Comparison of ENCODE assay signal across 13 cellular contexts in the genomic region with DNA sequence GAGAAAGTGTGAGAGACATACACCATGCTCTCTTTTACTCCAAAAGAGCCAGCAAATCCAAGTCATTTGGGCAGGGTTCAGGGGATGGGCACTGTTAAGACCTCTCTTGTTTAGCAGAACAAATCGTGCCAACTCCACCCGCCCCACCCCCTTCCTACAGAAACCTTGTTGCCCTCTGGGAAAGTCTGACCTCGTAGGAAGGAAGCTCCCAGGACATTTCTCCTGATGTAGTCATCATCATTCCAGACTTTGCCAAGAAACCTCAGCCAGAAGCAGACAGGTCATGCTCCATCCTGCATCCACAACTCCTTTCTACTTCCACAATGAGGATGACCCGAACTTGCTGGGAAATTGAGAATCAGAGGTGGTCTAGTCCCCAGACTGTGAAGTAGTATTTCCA. TPM values are rescaled to one million over a fixed set of nuclear protein-coding genes. Genes with fewer than 3 reads are reported as not detected.
DNase-seq lines count a peak whose midpoint lies in the region; TF ChIP-seq lines count a peak whose summit lies in the region.
"Had no signal": no experiment of that assay in that cellular context is flagged by ENCODE, and none has a peak within 500 bp of the region (broad histone marks: within the 10 kb centered on the region; RNA-seq: fewer than 3 reads in every experiment).

No MANE protein-coding gene starts in this region.

- intact Hi-C loops in ovary (cut with DNase I): no loop called here

- H3K9me3 ChIP-seq in ovary: no peaks in the 10 kb centered on the region

- no peak for TF ChIP-seq EP300 in ovary (IDR thresholded peaks at IDR 0.05)

- in situ Hi-C loops in ACHN (cut with HindIII; ENCODE audit: low pct_ligation_motif_present, low pct_unique_long_range_greater_than_20kb, low sequenced_read_pairs): no loop called here

- H3K4me3 Mint-ChIP-seq in immature natural killer cell: no peak overlapping the region
- H3K4me3 Mint-ChIP-seq: neural crest cell had no signal

- CTCF ChIA-PET in HEK293T (lab: Yijun Ruan, JAX): no interaction called here

- TF ChIP-seq CTCF in ovary (IDR thresholded peaks at IDR 0.05): no peak

- TF ChIP-seq POLR2A in ovary (IDR thresholded peaks at IDR 0.05): no peak

- no peak overlapping the region for H3K27ac ChIP-seq in ovary

- peak; percentile 51 for DNase-seq in ACHN
- peak; percentile 29 for DNase-seq in HS-27A (ENCODE audit: low read depth)
- peak; percentile 91 for DNase-seq in amniotic epithelial cell (ENCODE audit: low read depth)
- no peak for DNase-seq in immature natural killer cell
- DNase-seq in NCI-H1930 (lab: John Stamatoyannopoulos, UW): no peak
- DNase-seq in nucleus accumbens (lab: John Stamatoyannopoulos, UW): no peak
- no peak for DNase-seq in HEK293T (ENCODE audit: extremely low spot score)
- no peak for DNase-seq in ovary
- DNase-seq: activated CD8-positive, alpha-beta memory T cell treated with anti-CD3 and anti-CD28 coated beads, Interleukin-2, amount 50 U/mL, for 4 hours; amygdala; left colon; stimulated activated naive CD4-positive, alpha-beta T cell treated with Interleukin-2 at 50 U/mL for 16 hours had no signal

- H3K27ac Mint-ChIP-seq in immature natural killer cell: peak overlapping the region in 4 of 6 donors; percentile 8 to 53 (median 33)

- WGBS in ovary, 3 donors: 24 to 60% (median 33%) methylated on average over 4 of the region's 4 CpGs

- peaks cover 4 to 27% (median 21%) of the 10 kb centered on the region in 3 donors for H3K36me3 Mint-ChIP-seq in immature natural killer cell

- no peaks in the 10 kb centered on the region for H3K9me3 Mint-ChIP-seq in immature natural killer cell
- H3K9me3 Mint-ChIP-seq: neural crest cell had no signal

- H3K27me3 ChIP-seq in ovary: no peaks in the 10 kb centered on the region

- POLR2A ChIA-PET in HEK293T (lab: Yijun Ruan, JAX): interaction anchor here (1.9 kb wide), 1 partner anchor 10 kb away, joined by 4 read pairs; no protein-coding TSS in a partner anchor

- peaks cover 2 to 10% (median 3%) of the 10 kb centered on the region in 3 donors for H3K27me3 Mint-ChIP-seq in immature natural killer cell (ENCODE audit: low read depth in 3 of 3)

- peaks cover 3% of the 10 kb centered on the region for H3K4me1 ChIP-seq in ovary (ENCODE audit: insufficient read depth)

- H3K4me1 Mint-ChIP-seq in immature natural killer cell: peaks cover 15 to 22% of the 10 kb centered on the region in 2 donors

- no peaks in the 10 kb centered on the region for H3K36me3 ChIP-seq in ovary

- no peak overlapping the region for H3K4me3 ChIP-seq in ovary

TF ChIP-seq in HEK293T, 16 proteins besides CTCF, POLR2A, EP300 and RAD21:
- TF ChIP-seq SP1 (IDR thresholded peaks at IDR 0.05) (no peak), LEF1 (IDR thresholded peaks at IDR 0.05; ENCODE audit: borderline replicate concordance) (no peak), FOXK2 (IDR thresholded peaks at IDR 0.05) (no peak), ELF4 (IDR thresholded peaks at IDR 0.05) (no peak), FOXA1 (IDR thresholded peaks at IDR 0.05) (no peak), L3MBTL2 (conservative IDR thresholded peaks at IDR 0.05) (no peak), FOXM1 (IDR thresholded peaks at IDR 0.05; ENCODE audit: borderline replicate concordance) (no peak), SUZ12 (IDR thresholded peaks at IDR 0.05) (no peak), BHLHE40 (IDR thresholded peaks at IDR 0.05; ENCODE audit: borderline replicate concordance) (no peak), NFRKB (IDR thresholded peaks at IDR 0.05) (no peak), ARNT (IDR thresholded peaks at IDR 0.05) (no peak), HDGF (IDR thresholded peaks at IDR 0.05; ENCODE audit: borderline replicate concordance) (no peak), CTBP1 (IDR thresholded peaks at IDR 0.05; ENCODE audit: borderline replicate concordance) (no peak), TARDBP (IDR thresholded peaks at IDR 0.05) (no peak), ZNF384 (IDR thresholded peaks at IDR 0.05) (no peak)
- TF ChIP-seq, protein P1, sequence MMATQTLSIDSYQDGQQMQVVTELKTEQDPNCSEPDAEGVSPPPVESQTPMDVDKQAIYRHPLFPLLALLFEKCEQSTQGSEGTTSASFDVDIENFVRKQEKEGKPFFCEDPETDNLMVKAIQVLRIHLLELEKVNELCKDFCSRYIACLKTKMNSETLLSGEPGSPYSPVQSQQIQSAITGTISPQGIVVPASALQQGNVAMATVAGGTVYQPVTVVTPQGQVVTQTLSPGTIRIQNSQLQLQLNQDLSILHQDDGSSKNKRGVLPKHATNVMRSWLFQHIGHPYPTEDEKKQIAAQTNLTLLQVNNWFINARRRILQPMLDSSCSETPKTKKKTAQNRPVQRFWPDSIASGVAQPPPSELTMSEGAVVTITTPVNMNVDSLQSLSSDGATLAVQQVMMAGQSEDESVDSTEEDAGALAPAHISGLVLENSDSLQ (IDR thresholded peaks at IDR 0.05): no peak
TF ChIP-seq in HEK293T: peak in this region for 0.

RNA-seq across cellular contexts. Expression of a gene that starts 57.7 kb away (rescaled TPM):
- 1 to 10 TPM; 4.2 to 6.2 (median 6.1) TPM for polyA plus RNA-seq in immature natural killer cell
- 1 to 10 TPM in 3 of 7 donors, under 1 TPM in 2, not detected in 2; 0.27 to 3.2 (median 1.1) TPM for total RNA-seq in ovary
- polyA plus RNA-seq in ovary: 1 to 10 TPM; 1.4 to 5.3 TPM

Comparison
In these comparisons a context has a peak if more than half of its experiments do, and no peak if none do; other contexts are left out.
1. DNase-seq: peak in ACHN (single experiment), HS-27A (single experiment) and amniotic epithelial cell (single experiment); none in immature natural killer cell (0 of 3), NCI-H1930 (0 of 2), nucleus accumbens (0 of 56), HEK293T (single experiment) and ovary (0 of 5).